ENCODE assay signal across 14 cellular contexts in the genomic region with DNA sequence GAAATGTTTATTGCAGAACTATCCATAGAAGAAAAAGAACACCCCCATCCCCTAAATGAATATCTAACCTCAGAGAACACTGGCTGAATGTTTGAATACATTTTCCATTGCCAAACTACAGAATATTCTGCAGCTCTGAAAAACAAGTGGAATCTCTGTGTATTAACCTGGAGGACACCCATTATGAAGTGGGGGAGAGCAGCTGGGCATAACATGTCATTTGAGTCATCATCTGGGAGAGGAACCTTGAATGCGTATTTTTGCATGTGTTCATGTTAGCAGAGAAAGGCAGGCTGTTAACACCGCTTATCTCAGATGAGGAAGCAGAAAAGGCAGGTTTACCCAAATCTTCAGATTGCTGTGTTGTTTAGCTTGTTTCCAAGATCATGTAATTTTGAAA.
"Had no signal": no experiment of that assay in that cellular context is flagged by ENCODE, and none has a peak within 500 bp of the region (broad histone marks: within the 10 kb centered on the region; RNA-seq: fewer than 3 reads in every experiment).

No MANE protein-coding gene starts in this region.

- H3K27ac ChIP-seq: brain microvascular endothelial cell, left ventricle myocardium inferior, psoas muscle, sigmoid colon had no signal

- ATAC-seq: activated CD4-positive, CD25-positive, alpha-beta regulatory T cell treated with anti-CD3 and anti-CD28 coated beads, Interleukin-2, amount 50 U/mL, for 24 hours; activated naive CD4-positive, alpha-beta T cell treated with anti-CD3 and anti-CD28 coated beads, Interleukin-2, amount 50 U/mL, for 72 hours; psoas muscle had no signal

- H3K36me3 ChIP-seq: brain microvascular endothelial cell, left ventricle myocardium inferior had no signal

- H3K9me3 ChIP-seq: left ventricle myocardium inferior, psoas muscle, sigmoid colon had no signal

- DNase-seq: amygdala; brain microvascular endothelial cell; cerebellar nuclear complex; endodermal cell; erythroblast; left ventricle myocardium inferior; mesenchymal stem cell; sigmoid colon; stimulated activated CD4-positive, alpha-beta T cell treated with anti-CD3 and anti-CD28 coated beads, Interleukin-12 subunit alpha, Interleukin-12 subunit beta, amount 100 ng/mL, for 4 hours; stimulated activated naive CD4-positive, alpha-beta T cell; trophoblast cell had no signal

- H3K27me3 ChIP-seq: brain microvascular endothelial cell, sigmoid colon had no signal

- H3K4me3 ChIP-seq: left ventricle myocardium inferior, psoas muscle, sigmoid colon had no signal
